In the genomic region with DNA sequence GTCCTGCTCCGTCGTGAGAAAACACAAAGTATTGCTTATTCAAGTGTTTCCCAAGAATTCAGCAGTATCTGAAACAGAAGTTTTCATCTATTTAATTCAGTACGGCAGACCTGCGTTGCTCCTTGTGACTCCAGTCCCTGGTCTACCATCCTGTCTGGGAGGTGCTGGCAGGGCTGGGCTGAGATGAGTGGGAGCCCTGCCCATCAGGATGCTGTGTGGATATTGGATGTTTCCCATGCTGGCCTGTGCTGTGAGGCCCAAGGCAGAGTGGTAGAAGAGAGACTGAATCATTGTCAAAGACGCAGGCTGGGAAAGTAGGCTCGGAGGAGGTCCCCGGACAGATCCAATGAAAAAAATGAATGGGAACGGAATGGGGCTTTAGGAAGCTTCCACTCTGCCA, we compare ENCODE assay signal across 16 cellular contexts.
"Had no signal": no experiment of that assay in that cellular context is flagged by ENCODE, and none has a peak within 500 bp of the region (broad histone marks: within the 10 kb centered on the region; RNA-seq: fewer than 3 reads in every experiment).

No MANE protein-coding gene starts in this region.

- DNase-seq: effector memory CD8-positive, alpha-beta T cell; esophagus squamous epithelium; foreskin fibroblast; immature natural killer cell; left ventricle myocardium inferior; lower lobe of right lung; mesenchymal stem cell; midbrain; sigmoid colon; small intestine; stimulated activated CD4-positive, alpha-beta T cell treated with anti-CD3 and anti-CD28 coated beads, Interleukin-12 subunit alpha, Interleukin-12 subunit beta, amount 100 ng/mL, for 4 hours; stimulated activated CD4-positive, alpha-beta T cell treated with anti-CD3 and anti-CD28 coated beads, Interleukin-2, amount 100 ng/mL, for 48 hours; stimulated activated naive CD4-positive, alpha-beta T cell treated with Interleukin-2 at 50 U/mL for 16 hours; thyroid gland had no signal

- H3K27ac Mint-ChIP-seq: effector memory CD8-positive, alpha-beta T cell; immature natural killer cell; natural killer cell treated with Interleukin-12 subunit alpha and Interleukin-12 subunit beta and Interleukin-15 and Interleukin-18, amount 100 ng/mL, for 72 hours; type B pancreatic cell had no signal

- H3K4me1 Mint-ChIP-seq: immature natural killer cell had no signal

- ATAC-seq: effector memory CD8-positive, alpha-beta T cell; lower lobe of right lung; natural killer cell treated with Interleukin-12 subunit alpha and Interleukin-12 subunit beta and Interleukin-15 and Interleukin-18, amount 100 ng/mL, for 72 hours had no signal

- H3K36me3 Mint-ChIP-seq: immature natural killer cell; natural killer cell treated with Interleukin-12 subunit alpha and Interleukin-12 subunit beta and Interleukin-15 and Interleukin-18, amount 100 ng/mL, for 72 hours; type B pancreatic cell had no signal

- H3K4me3 Mint-ChIP-seq: effector memory CD8-positive, alpha-beta T cell; immature natural killer cell; natural killer cell treated with Interleukin-12 subunit alpha and Interleukin-12 subunit beta and Interleukin-15 and Interleukin-18, amount 100 ng/mL, for 72 hours; type B pancreatic cell had no signal

- H3K27ac ChIP-seq: esophagus squamous epithelium, left ventricle myocardium inferior, lower lobe of right lung, sigmoid colon, thyroid gland had no signal

- H3K4me1 ChIP-seq: left ventricle myocardium inferior, lower lobe of right lung, sigmoid colon, thyroid gland had no signal

- H3K27me3 ChIP-seq: esophagus squamous epithelium, sigmoid colon, thyroid gland had no signal

- H3K36me3 ChIP-seq: esophagus squamous epithelium, left ventricle myocardium inferior, lower lobe of right lung, sigmoid colon, thyroid gland had no signal

- H3K9me3 ChIP-seq: esophagus squamous epithelium, left ventricle myocardium inferior, lower lobe of right lung, sigmoid colon, thyroid gland had no signal

- H3K9me3 Mint-ChIP-seq: effector memory CD8-positive, alpha-beta T cell; natural killer cell treated with Interleukin-12 subunit alpha and Interleukin-12 subunit beta and Interleukin-15 and Interleukin-18, amount 100 ng/mL, for 72 hours; type B pancreatic cell had no signal

- H3K4me3 ChIP-seq: esophagus squamous epithelium, left ventricle myocardium inferior, lower lobe of right lung, sigmoid colon, thyroid gland had no signal
